ENCODE assay signal across 2 cellular contexts in genomic region chr5:63323926-63324325, GRCh38.
TF ChIP-seq lines count a peak whose summit lies in the region.

No MANE protein-coding gene starts in this region.

TF ChIP-seq in GM23338, 12 proteins besides CTCF, POLR2A, EP300 and RAD21:
- no peak for TF ChIP-seq STAT1 (IDR thresholded peaks at IDR 0.05; ENCODE audit: unreplicated experiment)
- no peak for TF ChIP-seq REST (IDR thresholded peaks at IDR 0.05; ENCODE audit: unreplicated experiment)
- TF ChIP-seq ZNF331 (CRISPR knock-in tag; IDR thresholded peaks at IDR 0.05; ENCODE audit: low read depth), result no peak
- no peak for TF ChIP-seq ZNF462 (CRISPR knock-in tag; IDR thresholded peaks at IDR 0.05)
- no peak for TF ChIP-seq POLR2AphosphoS5 (IDR thresholded peaks at IDR 0.05; ENCODE audit: low read depth)
- TF ChIP-seq EZH2 (IDR thresholded peaks at IDR 0.05; ENCODE audit: low read depth, unreplicated experiment), result no peak
- no peak for TF ChIP-seq EZH2phosphoT487 (IDR thresholded peaks at IDR 0.05; ENCODE audit: unreplicated experiment)
- no peak for TF ChIP-seq CREB1 (CRISPR knock-in tag; IDR thresholded peaks at IDR 0.05; ENCODE audit: low read depth)
- no peak for TF ChIP-seq JUNB (IDR thresholded peaks at IDR 0.05; ENCODE audit: unreplicated experiment)
- no peak for TF ChIP-seq ZNF114 (CRISPR knock-in tag; IDR thresholded peaks at IDR 0.05)
- TF ChIP-seq NANOG (IDR thresholded peaks at IDR 0.05; ENCODE audit: borderline replicate concordance), result no peak
- TF ChIP-seq ETS1 (IDR thresholded peaks at IDR 0.05), result no peak

TF ChIP-seq in H1, 55 proteins besides CTCF, POLR2A, EP300 and RAD21:
- TF ChIP-seq BACH1 (IDR thresholded peaks at IDR 0.05; ENCODE audit: low read length) (peak; percentile 40; the same call in 1 of the 2 replicates), SAP30 (IDR thresholded peaks at IDR 0.05; ENCODE audit: insufficient read depth, insufficient replicate concordance, low read length) (no peak)
